24 cellular contexts compared by ENCODE assay signal in the genomic region with DNA sequence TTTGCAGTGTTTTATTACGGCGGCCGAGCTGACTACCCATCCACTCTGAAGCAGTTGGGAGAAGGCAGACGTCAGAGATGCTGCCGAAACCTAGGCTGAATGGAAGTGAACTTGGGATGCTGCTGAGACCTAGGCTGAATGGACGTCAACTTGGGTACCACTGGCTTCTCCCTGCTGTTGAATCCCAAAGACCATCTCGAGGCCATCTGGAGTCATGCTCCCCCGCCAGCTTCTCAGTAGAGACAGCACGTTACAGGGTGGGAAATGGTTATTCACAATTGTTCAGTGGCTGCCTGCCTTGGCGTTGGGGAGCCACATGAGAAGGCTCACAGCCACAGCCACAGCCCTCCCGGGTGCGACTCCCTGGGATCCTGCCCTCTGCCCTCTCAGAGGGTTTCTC. TPM values are rescaled to one million over a fixed set of nuclear protein-coding genes. Genes with fewer than 3 reads are reported as not detected.
A peak's percentile ranks its signal among the peaks of the same experiment; 100 is the strongest.
DNase-seq lines count a peak whose midpoint lies in the region; ATAC-seq and TF ChIP-seq lines count a peak whose summit lies in the region.
"Had no signal": no experiment of that assay in that cellular context is flagged by ENCODE, and none has a peak within 500 bp of the region (broad histone marks: within the 10 kb centered on the region; RNA-seq: fewer than 3 reads in every experiment).

No MANE protein-coding gene starts in this region.

- H3K36me3 ChIP-seq in neural progenitor cell, result no peaks in the 10 kb centered on the region
- H3K36me3 ChIP-seq in Caco-2 (ENCODE audit: control insufficient read depth, insufficient read depth, low read length), result no peaks in the 10 kb centered on the region
- H3K36me3 ChIP-seq: MG63, tibial artery had no signal

- H3K27ac Mint-ChIP-seq in IgD-negative memory B cell, result peak overlapping the region; percentile 85 to 93 (median 89)
- peak overlapping the region; percentile 81 for H3K27ac Mint-ChIP-seq in activated T-helper 17 cell treated with anti-CD3 and anti-CD28 coated beads, Interleukin-2, amount 50 U/mL, for 72 hours
- peak overlapping the region; percentile 40 for H3K27ac Mint-ChIP-seq in neural progenitor cell
- no peak overlapping the region for H3K27ac Mint-ChIP-seq in Caco-2 (ENCODE audit: unreplicated experiment)

- peak overlapping the region in 1 of 4 donors; percentile 69 for H3K4me3 Mint-ChIP-seq in IgD-negative memory B cell
- H3K4me3 Mint-ChIP-seq in activated T-helper 17 cell treated with anti-CD3 and anti-CD28 coated beads, Interleukin-2, amount 50 U/mL, for 72 hours, result no peak overlapping the region
- H3K4me3 Mint-ChIP-seq in neural progenitor cell, result no peak overlapping the region
- H3K4me3 Mint-ChIP-seq in Caco-2 (ENCODE audit: unreplicated experiment), result no peak overlapping the region
- H3K4me3 Mint-ChIP-seq: neural crest cell had no signal

- no peaks in the 10 kb centered on the region for H4K20me1 ChIP-seq in neural progenitor cell (ENCODE audit: low read depth)

- H3K4me1 ChIP-seq in neural progenitor cell, result peaks cover 10% of the 10 kb centered on the region
- H3K4me1 ChIP-seq in Caco-2, result no peaks in the 10 kb centered on the region

- no peak overlapping the region for H2AFZ ChIP-seq in neural progenitor cell (replicated peaks)
- H2AFZ ChIP-seq: GM23248 had no signal

- H3K27me3 Mint-ChIP-seq in IgD-negative memory B cell (no peaks in the 10 kb centered on the region), neural progenitor cell (ENCODE audit: insufficient read depth, low read depth) (peaks cover 14% of the 10 kb centered on the region), Caco-2 (ENCODE audit: insufficient read depth, unreplicated experiment) (no peaks in the 10 kb centered on the region)
- no peaks in the 10 kb centered on the region for H3K27me3 Mint-ChIP-seq in activated T-helper 17 cell treated with anti-CD3 and anti-CD28 coated beads, Interleukin-2, amount 50 U/mL, for 72 hours

- H3K4me3 ChIP-seq in neural progenitor cell (no peak overlapping the region), coronary artery (no peak overlapping the region), Caco-2 (ENCODE audit: low read depth, low read length) (no peak overlapping the region)
- H3K4me3 ChIP-seq: GM23248, MG63, tibial artery had no signal

- H3K27me3 ChIP-seq in neural progenitor cell (no peaks in the 10 kb centered on the region), Caco-2 (replicated peaks; ENCODE audit: control insufficient read depth, insufficient read depth, low read length) (no peaks in the 10 kb centered on the region)
- H3K27me3 ChIP-seq: MG63, tibial artery had no signal

- H3K9ac ChIP-seq in neural progenitor cell, result no peak overlapping the region
- H3K9ac ChIP-seq: GM23248 had no signal

- no peaks in the 10 kb centered on the region for H3K79me2 ChIP-seq in neural progenitor cell (ENCODE audit: low read depth)

- CTCF ChIA-PET in Caco-2 (lab: Charles Lee), result no interaction called here

- TF ChIP-seq CTCF in neural progenitor cell (IDR thresholded peaks at IDR 0.05), result no peak
- TF ChIP-seq CTCF in coronary artery (IDR thresholded peaks at IDR 0.05), result no peak
- TF ChIP-seq CTCF in Caco-2 (IDR thresholded peaks at IDR 0.05; ENCODE audit: insufficient read depth in 1 of 2, low read depth in 1 of 2, low read length in 1 of 2, severe bottlenecking in 1 of 2, unreplicated experiment in 1 of 2), result no peak

- peak; percentile 53 for DNase-seq in activated CD8-positive, alpha-beta memory T cell treated with anti-CD3 and anti-CD28 coated beads for 24 hours
- no peak for DNase-seq in activated CD8-positive, alpha-beta memory T cell treated with anti-CD3 and anti-CD28 coated beads, Interleukin-2, amount 50 U/mL, for 4 hours
- DNase-seq in neural progenitor cell (ENCODE audit: low spot score) (no peak), coronary artery (ENCODE audit: low spot score) (no peak), Caco-2 (no peak)
- DNase-seq: activated CD4-positive, alpha-beta T cell treated with anti-CD3 and anti-CD28 coated beads, Interleukin-2, amount 50 U/mL, for 4 hours; activated gamma-delta T cell; DMS79; GM23248; mesenchymal stem cell; MG63; NCI-H1694; SW 1271; tibial artery had no signal

- H3K9me3 ChIP-seq in neural progenitor cell (ENCODE audit: low read depth) (no peaks in the 10 kb centered on the region), Caco-2 (no peaks in the 10 kb centered on the region)
- H3K9me3 ChIP-seq: MG63 had no signal

- POLR2A ChIA-PET in Caco-2 (lab: Charles Lee), result no interaction called here

- H3K9me3 Mint-ChIP-seq in IgD-negative memory B cell (no peaks in the 10 kb centered on the region), neural progenitor cell (peaks cover 8% of the 10 kb centered on the region), Caco-2 (ENCODE audit: unreplicated experiment) (peaks cover 9% of the 10 kb centered on the region)
- peaks cover 5% of the 10 kb centered on the region for H3K9me3 Mint-ChIP-seq in activated T-helper 17 cell treated with anti-CD3 and anti-CD28 coated beads, Interleukin-2, amount 50 U/mL, for 72 hours

- H3K36me3 Mint-ChIP-seq in IgD-negative memory B cell (peaks cover 10% of the 10 kb centered on the region), neural progenitor cell (no peaks in the 10 kb centered on the region), Caco-2 (ENCODE audit: insufficient read depth, unreplicated experiment) (peaks cover 6% of the 10 kb centered on the region)
- peaks cover 73% of the 10 kb centered on the region for H3K36me3 Mint-ChIP-seq in activated T-helper 17 cell treated with anti-CD3 and anti-CD28 coated beads, Interleukin-2, amount 50 U/mL, for 72 hours (ENCODE audit: low read depth)

- no peak overlapping the region for H3K27ac ChIP-seq in neural progenitor cell
- H3K27ac ChIP-seq in coronary artery, result no peak overlapping the region
- H3K27ac ChIP-seq: GM23248, tibial artery had no signal

- intact Hi-C loops in Caco-2 (cut with micrococcal nuclease; ENCODE audit: unreplicated experiment), result no loop called here

- H3K4me1 Mint-ChIP-seq in IgD-negative memory B cell (peaks cover 30 to 36% (median 35%) of the 10 kb centered on the region in 3 donors), neural progenitor cell (peaks cover 5% of the 10 kb centered on the region), Caco-2 (ENCODE audit: low read depth, unreplicated experiment) (no peaks in the 10 kb centered on the region)
- H3K4me1 Mint-ChIP-seq in activated T-helper 17 cell treated with anti-CD3 and anti-CD28 coated beads, Interleukin-2, amount 50 U/mL, for 72 hours, result peaks cover 12% of the 10 kb centered on the region

- H3F3A ChIP-seq in neural progenitor cell (ENCODE audit: low read depth), result peaks cover 20% of the 10 kb centered on the region

- H3K4me2 ChIP-seq in neural progenitor cell, result no peak overlapping the region

- no peak for ATAC-seq in activated T-helper 17 cell treated with anti-CD3 and anti-CD28 coated beads, Interleukin-2, amount 50 U/mL, for 72 hours (replicated peaks)
- ATAC-seq in HG03097 (IDR thresholded peaks at IDR 0.05; ENCODE audit: low FRiP score, unreplicated experiment), result no peak
- ATAC-seq: HepG2 had no signal

- no TSS peak for BruUV-seq in Caco-2 (replicated peaks; lab: Mats Ljungman, UMichigan)

RNA-seq across cellular contexts. Expression of gene P2RY8, which starts 40.9 kb away (rescaled TPM):
- polyA plus RNA-seq in IgD-negative memory B cell, result 206 TPM
- total RNA-seq in activated T-helper 17 cell treated with anti-CD3 and anti-CD28 coated beads, Interleukin-2, amount 50 U/mL, for 72 hours, result 100 to 1,000 TPM in 1 of 2 donors, 10 to 100 TPM in 1; 89.0 to 105 TPM
- 0.32 and 0.68 TPM in 2 replicates for total RNA-seq in neural progenitor cell (ENCODE audit: low replicate concordance)
- total RNA-seq in Caco-2 (2022), result not detected in 2 replicates
- total RNA-seq: A172, astrocyte, chondrocyte, GM23248, neural crest cell had no signal
- polyA plus RNA-seq: BJ, GM23248, keratinocyte had no signal

RNA-seq across cellular contexts. Expression of gene ASMTL, which starts 43.4 kb away (rescaled TPM):
- polyA plus RNA-seq in IgD-negative memory B cell, result 50.1 TPM
- 10 to 100 TPM; 50.6 to 65.5 TPM for total RNA-seq in activated T-helper 17 cell treated with anti-CD3 and anti-CD28 coated beads, Interleukin-2, amount 50 U/mL, for 72 hours
- 46.1 and 73.2 TPM in 2 replicates for total RNA-seq in neural progenitor cell (ENCODE audit: low replicate concordance)
- total RNA-seq in Caco-2 (2022), result 15.4 and 17.4 TPM in 2 replicates

Comparison
In these comparisons a context has a peak if more than half of its experiments do, and no peak if none do; other contexts are left out.
1. RNA of gene P2RY8, which starts 40.9 kb away (total RNA-seq): 89.0 to 105 TPM in activated T-helper 17 cell treated with anti-CD3 and anti-CD28 coated beads, Interleukin-2, amount 50 U/mL, for 72 hours; 0.32 to 0.68 TPM in neural progenitor cell and not detected in Caco-2; every median in the first group is over 10 times any median in the second.